ENCODE assay signal across 15 cellular contexts in the genomic region with DNA sequence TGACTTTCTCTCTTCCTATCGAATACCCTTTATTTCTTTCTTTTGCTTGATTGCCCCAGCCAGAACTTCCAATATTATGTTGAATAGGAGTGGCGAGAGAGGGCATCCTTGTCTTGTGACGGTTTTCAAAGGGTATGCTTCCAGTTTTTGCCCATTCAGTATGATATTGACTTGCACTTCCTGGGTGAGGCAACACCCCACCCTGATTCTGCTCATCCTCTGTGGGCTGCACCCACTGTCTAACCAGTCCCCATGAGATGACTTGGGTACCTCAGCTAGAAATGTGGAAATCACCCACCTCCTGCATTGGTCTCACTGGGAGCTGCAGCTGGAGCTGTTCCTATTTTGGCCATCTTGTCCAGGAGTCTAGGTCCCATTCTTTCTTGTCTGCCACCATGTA. TPM values are rescaled to one million over a fixed set of nuclear protein-coding genes. Genes with fewer than 3 reads are reported as not detected.
DNase-seq lines count a peak whose midpoint lies in the region; ATAC-seq, FAIRE-seq and TF ChIP-seq lines count a peak whose summit lies in the region.
"Had no signal": no experiment of that assay in that cellular context is flagged by ENCODE, and none has a peak within 500 bp of the region (broad histone marks: within the 10 kb centered on the region; RNA-seq: fewer than 3 reads in every experiment).

No MANE protein-coding gene starts in this region.

- H3K36me3 Mint-ChIP-seq in Calu3 (ENCODE audit: insufficient read depth, unreplicated experiment) (peaks cover 4% of the 10 kb centered on the region), neural progenitor cell (no peaks in the 10 kb centered on the region)

- H2AFZ ChIP-seq in GM12878 (ENCODE audit: control insufficient read depth, low read depth, low read length) (0 out of 2 replicates have a peak overlapping the region, but pooled peaks have one; percentile 12), neural progenitor cell (replicated peaks) (no peak overlapping the region)

- RAD21 ChIA-PET in GM12878 (lab: Charles Lee; ENCODE audit: unreplicated experiment): no interaction called here

- H4K20me1 ChIP-seq in GM12878 (ENCODE audit: control insufficient read depth, insufficient read depth) (no peaks in the 10 kb centered on the region), neural progenitor cell (ENCODE audit: low read depth) (no peaks in the 10 kb centered on the region)

- H3K27ac ChIP-seq in HUES48 (ENCODE audit: low read depth, low read length) (no peak overlapping the region), GM12878 (ENCODE audit: control insufficient read depth, insufficient read depth) (no peak overlapping the region), neural progenitor cell (no peak overlapping the region)
- H3K27ac ChIP-seq: body of pancreas, thyroid gland had no signal

- H3K9me3 Mint-ChIP-seq in Calu3 (ENCODE audit: low read depth, unreplicated experiment) (peaks cover 5% of the 10 kb centered on the region), neural progenitor cell (peaks cover 7% of the 10 kb centered on the region)

- no peak for TF ChIP-seq RAD21 in GM12878 (IDR thresholded peaks at IDR 0.05; ENCODE audit: insufficient read depth, low read depth, low read length)

- H3F3A ChIP-seq in neural progenitor cell (ENCODE audit: low read depth): no peaks in the 10 kb centered on the region

- H3K79me2 ChIP-seq in GM12878 (ENCODE audit: control insufficient read depth, insufficient read depth, low read length): no peaks in the 10 kb centered on the region
- no peaks in the 10 kb centered on the region for H3K79me2 ChIP-seq in neural progenitor cell (ENCODE audit: low read depth)

- in situ Hi-C loops in GM12878 (cut with MboI): no loop called here

- no peak for TF ChIP-seq POLR2A in GM12878 (IDR thresholded peaks at IDR 0.05; ENCODE audit: low read depth, low read length)

- H3K4me2 ChIP-seq in GM12878 (ENCODE audit: control insufficient read depth, insufficient read depth) (0 out of 2 replicates have a peak overlapping the region, but pooled peaks have one; percentile 17), neural progenitor cell (peak overlapping the region; percentile 71)

- ATAC-seq in GM12878 (no peak), GM18870 (IDR thresholded peaks at IDR 0.05; ENCODE audit: unreplicated experiment) (no peak)
- ATAC-seq: body of pancreas, left colon, Panc1 had no signal

- H3K9me3 ChIP-seq in HUES48 (ENCODE audit: control insufficient read depth, insufficient read depth, low read length): peaks cover 13% of the 10 kb centered on the region
- H3K9me3 ChIP-seq in GM12878 (replicated peaks; ENCODE audit: control insufficient read depth, insufficient read depth, low read length): no peaks in the 10 kb centered on the region
- H3K9me3 ChIP-seq in neural progenitor cell (ENCODE audit: low read depth): no peaks in the 10 kb centered on the region
- H3K9me3 ChIP-seq: body of pancreas, thyroid gland had no signal

- H3K36me3 ChIP-seq in HUES48 (ENCODE audit: control insufficient read depth, insufficient read depth, low read length) (no peaks in the 10 kb centered on the region), GM12878 (ENCODE audit: control insufficient read depth in 2 of 2, insufficient read depth in 2 of 2, low read length in 1 of 2) (no peaks in the 10 kb centered on the region), neural progenitor cell (no peaks in the 10 kb centered on the region)
- H3K36me3 ChIP-seq: thyroid gland had no signal

- peak overlapping the region; percentile 57; the same call in 1 of the 2 replicates for H3K4me3 ChIP-seq in HUES48 (ENCODE audit: low read depth, low read length)
- peak overlapping the region; percentile 1; the same call in 1 of the 2 replicates for H3K4me3 ChIP-seq in GM12878
- no peak overlapping the region for H3K4me3 ChIP-seq in neural progenitor cell
- H3K4me3 ChIP-seq: body of pancreas, thyroid gland had no signal

- no peak for FAIRE-seq in GM12878 (lab: Jason Lieb, UNC)

- no peaks in the 10 kb centered on the region for H3K27me3 ChIP-seq in HUES48 (ENCODE audit: control insufficient read depth, insufficient read depth, low read length)
- H3K27me3 ChIP-seq in GM12878 (replicated peaks in 1 of 2; ENCODE audit: control insufficient read depth in 2 of 2, insufficient read depth in 2 of 2, low read length in 1 of 2): no peaks in the 10 kb centered on the region
- no peaks in the 10 kb centered on the region for H3K27me3 ChIP-seq in neural progenitor cell
- H3K27me3 ChIP-seq: body of pancreas, thyroid gland had no signal

- DNase-seq in Calu3 (no peak), GM12878 (ENCODE audit: low read depth, low spot score) (no peak), neural progenitor cell (ENCODE audit: low spot score) (no peak), HCEC 1CT (no peak), DMS53 treated with DMSO at 0.1 percent for 48 hours (lab: John Stamatoyannopoulos, UW; ENCODE audit: unreplicated experiment) (no peak)
- DNase-seq: body of pancreas, GOT3, NCI-H1048, T1000, thyroid gland had no signal

- no peaks in the 10 kb centered on the region for H3K4me1 ChIP-seq in HUES48 (ENCODE audit: control insufficient read depth, insufficient read depth, low read length)
- no peaks in the 10 kb centered on the region; the same call in 1 of the 2 replicates for H3K4me1 ChIP-seq in GM12878 (ENCODE audit: control insufficient read depth, insufficient read depth, low read length)
- no peaks in the 10 kb centered on the region for H3K4me1 ChIP-seq in neural progenitor cell
- H3K4me1 ChIP-seq: body of pancreas, thyroid gland had no signal

- CTCF ChIA-PET in Calu3 (lab: Charles Lee): no interaction called here
- CTCF ChIA-PET in GM12878 (lab: Yijun Ruan, JAX): no interaction called here

- SMC1A ChIA-PET in GM12878 (lab: Charles Lee; ENCODE audit: uncharacterized antibody, unreplicated experiment): no interaction called here

- H3K9ac ChIP-seq in HUES48 (ENCODE audit: low read depth, low read length): no peak overlapping the region
- no peak overlapping the region for H3K9ac ChIP-seq in GM12878 (ENCODE audit: control insufficient read depth, insufficient read depth, low read length)
- no peak overlapping the region for H3K9ac ChIP-seq in neural progenitor cell

- TF ChIP-seq CTCF in Calu3 (IDR thresholded peaks at IDR 0.05; ENCODE audit: unreplicated experiment) (no peak), GM12878 (IDR thresholded peaks at IDR 0.05 in 2 of 3, conservative IDR thresholded peaks at IDR 0.05 in 1 of 3; ENCODE audit: control insufficient read depth in 2 of 3, extremely low read depth in 1 of 3, insufficient read depth in 1 of 3, low read depth in 3 of 3, low read length in 3 of 3) (no peak), neural progenitor cell (IDR thresholded peaks at IDR 0.05) (no peak)

- POLR2A ChIA-PET in GM12878 (lab: Charles Lee): no interaction called here

- no peak for TF ChIP-seq EP300 in GM12878 (IDR thresholded peaks at IDR 0.05; ENCODE audit: borderline replicate concordance in 1 of 2, control insufficient read depth in 1 of 2, low read depth in 2 of 2, low read length in 2 of 2)

- H3K27ac Mint-ChIP-seq in Calu3 (ENCODE audit: unreplicated experiment) (peak overlapping the region; percentile 23), neural progenitor cell (no peak overlapping the region)

- 13% methylated on average over 3 of the region's 3 CpGs for WGBS in GM12878 (ENCODE audit: insufficient coverage, insufficient replicate concordance, low lambda C conversion rate, missing lambda C conversion rate)

- peak overlapping the region; percentile 77 for H3K4me3 Mint-ChIP-seq in Calu3 (ENCODE audit: low read depth, unreplicated experiment)
- H3K4me3 Mint-ChIP-seq in neural progenitor cell: peak overlapping the region; percentile 74

- intact Hi-C loops in Calu3 (cut with micrococcal nuclease; ENCODE audit: unreplicated experiment) (no loop called here), GM12878 (cut with micrococcal nuclease; ENCODE audit: unreplicated experiment) (no loop called here)

- H3K27me3 Mint-ChIP-seq in Calu3 (ENCODE audit: unreplicated experiment) (no peaks in the 10 kb centered on the region), neural progenitor cell (ENCODE audit: insufficient read depth, low read depth) (peaks cover 3% of the 10 kb centered on the region)

- no TSS peak for BruUV-seq in Calu3 (replicated peaks; lab: Mats Ljungman, UMichigan)
- no TSS peak for BruUV-seq in GM12878 (replicated peaks; lab: Mats Ljungman, UMichigan)

- H3K4me1 Mint-ChIP-seq in Calu3 (ENCODE audit: low read depth, unreplicated experiment) (no peaks in the 10 kb centered on the region), neural progenitor cell (peaks cover 8% of the 10 kb centered on the region)

TF ChIP-seq in GM12878, 131 proteins besides CTCF, POLR2A, EP300 and RAD21 (continues in another document):
- TF ChIP-seq SREBF1 (IDR thresholded peaks at IDR 0.05; ENCODE audit: low read length): no peak

RNA-seq across cellular contexts. Expression of gene KCNH8, which starts 44.8 kb away (rescaled TPM):
- total RNA-seq in Calu3 (2022) (1.2 and 1.3 TPM in 2 replicates), GM12878 (2014; rRNA removed) (under 0.01 and 0.16 TPM in 2 replicates), GM12878 (2014; rRNA removed; fragmentation: Illumina TruSeq; extraction: Trizol) (0.09 and 0.13 TPM in 2 replicates), GM12878 (2021) (0.11 and 0.18 TPM in 2 replicates), neural progenitor cell (ENCODE audit: low replicate concordance) (2.2 and 2.3 TPM in 2 replicates)
- 0.10 and 0.12 TPM in 2 replicates for total RNA-seq in GM12878 (2013; cell fraction: nucleolus; rRNA removed)
- polyA plus RNA-seq in GM12878 (2011; ENCODE audit: low read depth): 0.12 TPM
- polyA plus RNA-seq in GM12878 (2011; rRNA removed) (0.04 and 0.06 TPM in 2 replicates), GM12878 (2014; fragmentation: Illumina TruSeq; extraction: Trizol) (0.10 and 0.22 TPM in 2 replicates), GM12878 (2014; fragmentation: Nextera tagmentation; extraction: Ambion mirVana) (under 1 TPM; 0.02 to 0.03 TPM), GM12878 (2014; rRNA removed) (0.04 and 0.09 TPM in 2 replicates), GM12878 (2016; fragmentation: Nextera tagmentation; extraction: Ambion mirVana) (not detected)
- 0.02 and 0.03 TPM in 2 replicates for polyA plus RNA-seq in GM12878 (2011; cell fraction: cytosol; rRNA removed)
- polyA plus RNA-seq in GM12878 (2011; cell fraction: nucleus; rRNA removed): 0.12 TPM in 2 replicates
- polyA plus RNA-seq in GM12878 (2012): 0.16 and 0.21 TPM in 2 replicates
- 0.15 TPM in 1 of 2 replicates, not detected in the other for polyA minus RNA-seq in GM12878 (2011; rRNA and poly(A)+ RNA removed)
- polyA minus RNA-seq in GM12878 (2011; cell fraction: cytosol; rRNA and poly(A)+ RNA removed): not detected in 2 replicates
- polyA minus RNA-seq in GM12878 (2011; cell fraction: nucleus; rRNA and poly(A)+ RNA removed): 0.12 and 0.38 TPM in 2 replicates
- total RNA-seq: glomerular endothelial cell had no signal
